17 cellular contexts compared by ENCODE assay signal in the genomic region with DNA sequence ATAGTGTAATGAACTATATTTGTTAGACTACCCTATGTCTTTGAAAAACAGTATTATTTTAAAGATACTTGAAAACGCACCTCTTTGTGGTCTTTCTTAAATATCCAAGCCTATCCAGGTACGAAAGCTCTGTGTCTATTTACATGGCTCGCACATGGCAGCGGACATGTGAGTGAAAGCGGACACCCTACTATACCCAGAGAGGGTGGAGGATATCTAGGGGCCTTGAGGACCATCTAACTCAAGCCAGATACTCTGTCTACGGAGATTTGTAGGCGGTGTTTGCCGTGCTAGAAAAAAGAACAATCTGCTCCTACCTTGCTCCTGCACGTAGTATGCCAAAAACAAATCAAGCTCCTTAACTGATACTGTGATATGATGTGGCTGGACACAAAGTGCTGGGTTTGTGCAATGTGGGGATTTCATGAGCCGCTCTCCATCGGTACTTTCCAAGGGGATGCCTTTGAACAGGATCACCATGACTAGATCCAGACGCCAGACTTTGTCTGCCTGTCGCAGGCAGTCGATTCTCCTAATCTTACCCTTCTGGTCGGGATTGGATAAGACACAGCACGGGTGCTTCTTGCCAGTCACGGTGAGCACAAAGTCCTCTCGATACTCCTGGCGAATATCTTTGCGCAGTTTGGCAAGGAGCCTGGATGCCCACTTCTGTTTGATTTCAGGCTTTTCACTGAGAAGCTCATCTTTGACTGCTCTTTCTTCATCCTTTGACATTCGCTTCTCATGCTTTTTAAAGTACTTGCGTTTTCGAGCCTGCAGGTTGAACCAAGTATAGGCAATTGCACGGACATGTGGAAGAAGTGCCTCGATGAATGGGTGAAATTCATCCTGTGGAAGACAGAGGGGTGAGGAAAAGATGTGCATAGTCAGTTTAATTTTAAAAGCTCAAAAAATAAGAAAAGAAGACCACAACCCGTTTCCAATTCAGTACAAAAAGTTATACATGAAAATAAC.
A peak's percentile ranks its signal among the peaks of the same experiment; 100 is the strongest.
DNase-seq lines count a peak whose midpoint lies in the region; ATAC-seq and TF ChIP-seq lines count a peak whose summit lies in the region.
"Had no signal": no experiment of that assay in that cellular context is flagged by ENCODE, and none has a peak within 500 bp of the region (broad histone marks: within the 10 kb centered on the region; RNA-seq: fewer than 3 reads in every experiment).

No MANE protein-coding gene starts in this region.

- peaks cover 68% of the 10 kb centered on the region for H3K4me1 Mint-ChIP-seq in nephron
- H3K4me1 Mint-ChIP-seq: activated B cell treated with CpG ODN at 0.5 μM for 24 hours had no signal

- peak overlapping the region; percentile 100 for H3K27ac ChIP-seq in VCaP
- H3K27ac ChIP-seq: foreskin keratinocyte, KMS-11 had no signal

- DNase-seq in AG08396 (ENCODE audit: low spot score) (peak; percentile 29), fibroblast of mammary gland (ENCODE audit: low read depth) (peak; percentile 55), COR-L47 (lab: John Stamatoyannopoulos, UW) (no peak), hepatic stellate cell (ENCODE audit: low spot score) (no peak), ecto neural progenitor cell (ENCODE audit: low spot score) (no peak)
- DNase-seq: activated B cell treated with CpG ODN at 0.5 μM for 24 hours, dermis blood vessel endothelial cell, foreskin keratinocyte, left colon, NCI-H2029 had no signal

- no peaks in the 10 kb centered on the region for H3K9me3 Mint-ChIP-seq in nephron
- H3K9me3 Mint-ChIP-seq: activated B cell treated with CpG ODN at 0.5 μM for 24 hours, type B pancreatic cell had no signal

- no peak for ATAC-seq in HG03139 (IDR thresholded peaks at IDR 0.05; ENCODE audit: unreplicated experiment)
- ATAC-seq: foreskin keratinocyte, GM12878, left colon had no signal

- H3K27ac Mint-ChIP-seq in nephron, result peak overlapping the region in 2 of 3 experiments; percentile 17 to 100
- H3K27ac Mint-ChIP-seq: activated B cell treated with CpG ODN at 0.5 μM for 24 hours; activated naive CD8-positive, alpha-beta T cell had no signal

- H3K27me3 Mint-ChIP-seq in nephron (ENCODE audit: low read depth), result no peaks in the 10 kb centered on the region
- H3K27me3 Mint-ChIP-seq: type B pancreatic cell had no signal

- H3K4me3 Mint-ChIP-seq in nephron, result peak overlapping the region; percentile 50 to 96 (median 57)
- H3K4me3 Mint-ChIP-seq: activated B cell treated with CpG ODN at 0.5 μM for 24 hours; activated naive CD8-positive, alpha-beta T cell had no signal

- H3K4me3 ChIP-seq in fibroblast of mammary gland (ENCODE audit: control insufficient read depth, low read depth, low read length), result no peak overlapping the region
- H3K4me3 ChIP-seq: GM12878 had no signal

- no peak for TF ChIP-seq CTCF in VCaP (conservative IDR thresholded peaks at IDR 0.05)
- no peak for TF ChIP-seq CTCF in fibroblast of mammary gland (conservative IDR thresholded peaks at IDR 0.05; ENCODE audit: control insufficient read depth, insufficient read depth, low read depth, low read length)
- no peak for TF ChIP-seq CTCF in nephron (IDR thresholded peaks at IDR 0.05; ENCODE audit: unreplicated experiment in 3 of 3)

- H3K36me3 Mint-ChIP-seq in nephron (ENCODE audit: low read depth), result peaks cover 50% of the 10 kb centered on the region
- H3K36me3 Mint-ChIP-seq: activated naive CD8-positive, alpha-beta T cell had no signal

Comparison
In these comparisons a context has a peak if more than half of its experiments do, and no peak if none do; other contexts are left out.
1. DNase-seq: peak in AG08396 (single experiment) and fibroblast of mammary gland (single experiment); none in COR-L47 (single experiment), hepatic stellate cell (single experiment) and ecto neural progenitor cell (single experiment).